Comparison of ENCODE assay signal across 12 cellular contexts in genomic region chr4:146159384-146160058, GRCh38. TPM values are rescaled to one million over a fixed set of nuclear protein-coding genes. Genes with fewer than 3 reads are reported as not detected.
DNase-seq lines count a peak whose midpoint lies in the region; ATAC-seq, FAIRE-seq and TF ChIP-seq lines count a peak whose summit lies in the region.
"Had no signal": no experiment of that assay in that cellular context is flagged by ENCODE, and none has a peak within 500 bp of the region (broad histone marks: within the 10 kb centered on the region; RNA-seq: fewer than 3 reads in every experiment).

No MANE protein-coding gene starts in this region.

- H3K4me1 Mint-ChIP-seq in T-helper 17 cell = peaks cover 8% of the 10 kb centered on the region
- H3K4me1 Mint-ChIP-seq: activated naive CD4-positive, alpha-beta T cell treated with anti-CD3 and anti-CD28 coated beads, Interleukin-2, amount 50 U/mL, for 24 hours had no signal

- H3K4me2 ChIP-seq in PC-9 = no peak overlapping the region

- H3K9me3 ChIP-seq in T-helper 17 cell (ENCODE audit: control insufficient read depth, low read length, poor library complexity, severe bottlenecking) (peaks cover 3% of the 10 kb centered on the region), PC-9 (ENCODE audit: insufficient read depth, low read depth) (no peaks in the 10 kb centered on the region)

- H3K27me3 ChIP-seq in PC-9 (ENCODE audit: insufficient read depth, low read depth) = no peaks in the 10 kb centered on the region

- H3K4me1 ChIP-seq in PC-9 (replicated peaks; ENCODE audit: insufficient read depth) = no peaks in the 10 kb centered on the region

- peak overlapping the region; percentile 53 for H3K27ac Mint-ChIP-seq in T-helper 17 cell
- H3K27ac Mint-ChIP-seq: activated naive CD4-positive, alpha-beta T cell treated with anti-CD3 and anti-CD28 coated beads, Interleukin-2, amount 50 U/mL, for 24 hours had no signal

- peaks cover 16% of the 10 kb centered on the region for H3K27me3 Mint-ChIP-seq in T-helper 17 cell

- no peak for DNase-seq in GM18507 (ENCODE audit: extremely low spot score, insufficient read length, low read depth)
- DNase-seq in T-helper 17 cell = no peak
- DNase-seq in PC-9 = no peak
- DNase-seq in SHP77 (lab: John Stamatoyannopoulos, UW) = no peak
- DNase-seq in NCI-H345 treated with DMSO at 0.1 percent for 48 hours (lab: John Stamatoyannopoulos, UW; ENCODE audit: unreplicated experiment) = no peak
- no peak for DNase-seq in lower leg skin (ENCODE audit: low spot score in 2 of 2)
- DNase-seq: Calu3, H7 had no signal

- H3K4me3 ChIP-seq in PC-9 (no peak overlapping the region), lower leg skin (ENCODE audit: low read depth, poor library complexity, severe bottlenecking) (no peak overlapping the region)

- WGBS in lower leg skin, 2 donors = 83 to 84% methylated on average over 4 of the region's 4 CpGs

- no peak for TF ChIP-seq POLR2A in lower leg skin (IDR thresholded peaks at IDR 0.05)

- ATAC-seq in GM19468 (IDR thresholded peaks at IDR 0.05; ENCODE audit: extremely low read depth, unreplicated experiment) (peak; percentile 41), HG02981 (IDR thresholded peaks at IDR 0.05; ENCODE audit: unreplicated experiment) (peak; percentile 77), T-helper 17 cell (peak; percentile 40)

- H2AFZ ChIP-seq in PC-9 = no peak overlapping the region

- H3K36me3 ChIP-seq in PC-9 (ENCODE audit: low read depth) = no peaks in the 10 kb centered on the region

- H4K20me1 ChIP-seq in PC-9 (ENCODE audit: insufficient read depth) = no peaks in the 10 kb centered on the region

- TF ChIP-seq CTCF in PC-9 (conservative IDR thresholded peaks at IDR 0.05) = no peak
- TF ChIP-seq CTCF in lower leg skin (IDR thresholded peaks at IDR 0.05) = no peak

- H3K27ac ChIP-seq in PC-9 = no peak overlapping the region

- POLR2A ChIA-PET in PC-9 (lab: Charles Lee; ENCODE audit: unreplicated experiment) = no interaction called here

- H3K36me3 Mint-ChIP-seq in T-helper 17 cell (ENCODE audit: low read depth) = peaks cover 2% of the 10 kb centered on the region

- FAIRE-seq in GM18507 (lab: Jason Lieb, UNC) = peak; percentile 76
- FAIRE-seq: urothelium cell line had no signal

- no peak overlapping the region for H3K4me3 Mint-ChIP-seq in T-helper 17 cell
- H3K4me3 Mint-ChIP-seq: activated naive CD4-positive, alpha-beta T cell treated with anti-CD3 and anti-CD28 coated beads, Interleukin-2, amount 50 U/mL, for 24 hours had no signal

- H3F3A ChIP-seq in PC-9 (ENCODE audit: insufficient read depth, low read depth) = no peaks in the 10 kb centered on the region

- H3K79me2 ChIP-seq in PC-9 (ENCODE audit: low read depth) = no peaks in the 10 kb centered on the region

- no peaks in the 10 kb centered on the region for H3K9me2 ChIP-seq in PC-9 (ENCODE audit: insufficient read depth)

- no TSS peak for BruUV-seq in PC-9 (replicated peaks; lab: Mats Ljungman, UMichigan)

- CTCF ChIA-PET in PC-9 (lab: Charles Lee) = no interaction called here

- intact Hi-C loops in PC-9 (cut with micrococcal nuclease; ENCODE audit: unreplicated experiment) = no loop called here
- intact Hi-C loops in lower leg skin (cut with DNase I; ENCODE audit: low total_unique reads) = no loop called here

RNA-seq across cellular contexts. Expression of gene LSM6, which starts 16.0 kb away (rescaled TPM):
- total RNA-seq in T-helper 17 cell = 10 to 100 TPM; 20.2 to 21.3 TPM
- total RNA-seq in PC-9 (2021) = 43.3 and 45.6 TPM in 2 replicates
- 10 to 100 TPM; 17.2 to 34.6 (median 23.0) TPM for total RNA-seq in lower leg skin

RNA-seq across cellular contexts. Expression of gene REELD1, which starts 54.8 kb away (rescaled TPM):
- total RNA-seq in T-helper 17 cell = 1 to 10 TPM in 1 of 2 donors, under 1 TPM in 1; 0.32 to 1.4 TPM
- total RNA-seq in PC-9 (2021) = not detected in 2 replicates
- total RNA-seq in lower leg skin = under 1 TPM in 1 of 4 donors, not detected in 3; 0.96 TPM
- total RNA-seq: Calu3 had no signal
